In the genomic region with DNA sequence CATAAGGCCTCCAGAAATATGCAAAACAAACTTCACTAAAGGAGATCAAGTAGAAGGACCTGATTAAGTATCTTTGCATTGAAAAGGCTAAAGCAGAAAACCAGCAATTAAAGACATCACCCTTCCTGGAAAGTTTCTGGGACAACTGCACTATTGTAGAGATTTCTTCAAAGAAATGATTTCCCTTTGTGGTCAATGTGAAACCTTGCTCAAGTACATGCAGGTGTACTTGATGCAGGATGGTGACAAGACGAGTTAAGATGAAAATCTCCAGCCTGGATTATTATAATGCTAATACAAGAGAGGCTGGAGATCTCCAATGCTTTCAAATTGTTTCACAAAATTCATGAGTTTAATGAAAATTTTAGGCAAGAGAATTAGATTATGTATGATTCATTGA, we compare ENCODE assay signal across 15 cellular contexts.
"Had no signal": no experiment of that assay in that cellular context is flagged by ENCODE, and none has a peak within 500 bp of the region (broad histone marks: within the 10 kb centered on the region; RNA-seq: fewer than 3 reads in every experiment).

No MANE protein-coding gene starts in this region.

- H3K27ac Mint-ChIP-seq: activated CD4-positive, alpha-beta memory T cell treated with anti-CD3 and anti-CD28 coated beads, Interleukin-2, amount 10 ng/mL, durations not matched to agents 7 days and 5 days; activated CD4-positive, alpha-beta T cell treated with anti-CD3 and anti-CD28 coated beads, Interleukin-2, amount 10 ng/mL, durations not matched to agents 24 days and 14 days; activated naive CD4-positive, alpha-beta T cell treated with anti-CD3 and anti-CD28 coated beads, Interleukin-2, amount 50 U/mL, for 72 hours; natural killer cell treated with Interleukin-12 subunit alpha and Interleukin-12 subunit beta and Interleukin-15 and Interleukin-18, amount 100 ng/mL, for 72 hours; progenitor cell of endocrine pancreas had no signal

- DNase-seq: activated CD4-positive, alpha-beta memory T cell treated with anti-CD3 and anti-CD28 coated beads, Interleukin-2, amount 10 ng/mL, durations not matched to agents 7 days and 5 days; activated CD4-positive, alpha-beta T cell treated with anti-CD3 and anti-CD28 coated beads, Interleukin-2, amount 10 ng/mL, durations not matched to agents 24 days and 14 days; activated T-cell treated with anti-CD3 and anti-CD28 coated beads, Interleukin-2, amount 50 U/mL, for 1 hour; amygdala; cerebellar nuclear complex; hypothalamus; left ventricle myocardium inferior; midbrain; stimulated activated CD4-positive, alpha-beta T cell treated with anti-CD3 and anti-CD28 coated beads, Interleukin-4, amount 100 ng/mL, for 1 hour; stimulated activated naive CD4-positive, alpha-beta T cell; thyroid gland; upper lobe of right lung had no signal

- H3K27me3 Mint-ChIP-seq: progenitor cell of endocrine pancreas had no signal

- H3K4me3 Mint-ChIP-seq: activated CD4-positive, alpha-beta memory T cell treated with anti-CD3 and anti-CD28 coated beads, Interleukin-2, amount 10 ng/mL, durations not matched to agents 7 days and 5 days; activated CD4-positive, alpha-beta T cell treated with anti-CD3 and anti-CD28 coated beads, Interleukin-2, amount 10 ng/mL, durations not matched to agents 24 days and 14 days; natural killer cell treated with Interleukin-12 subunit alpha and Interleukin-12 subunit beta and Interleukin-15 and Interleukin-18, amount 100 ng/mL, for 72 hours had no signal

- H3K9me3 Mint-ChIP-seq: activated CD4-positive, alpha-beta memory T cell treated with anti-CD3 and anti-CD28 coated beads, Interleukin-2, amount 10 ng/mL, durations not matched to agents 7 days and 5 days; activated CD4-positive, alpha-beta T cell treated with anti-CD3 and anti-CD28 coated beads, Interleukin-2, amount 10 ng/mL, durations not matched to agents 24 days and 14 days; activated naive CD4-positive, alpha-beta T cell treated with anti-CD3 and anti-CD28 coated beads, Interleukin-2, amount 50 U/mL, for 72 hours; natural killer cell treated with Interleukin-12 subunit alpha and Interleukin-12 subunit beta and Interleukin-15 and Interleukin-18, amount 100 ng/mL, for 72 hours had no signal

- ATAC-seq: natural killer cell treated with Interleukin-12 subunit alpha and Interleukin-12 subunit beta and Interleukin-15 and Interleukin-18, amount 100 ng/mL, for 72 hours; upper lobe of right lung had no signal

- H3K36me3 Mint-ChIP-seq: activated naive CD4-positive, alpha-beta T cell treated with anti-CD3 and anti-CD28 coated beads, Interleukin-2, amount 50 U/mL, for 72 hours; natural killer cell treated with Interleukin-12 subunit alpha and Interleukin-12 subunit beta and Interleukin-15 and Interleukin-18, amount 100 ng/mL, for 72 hours had no signal
